ENCODE assay signal across 8 cellular contexts in the genomic region with DNA sequence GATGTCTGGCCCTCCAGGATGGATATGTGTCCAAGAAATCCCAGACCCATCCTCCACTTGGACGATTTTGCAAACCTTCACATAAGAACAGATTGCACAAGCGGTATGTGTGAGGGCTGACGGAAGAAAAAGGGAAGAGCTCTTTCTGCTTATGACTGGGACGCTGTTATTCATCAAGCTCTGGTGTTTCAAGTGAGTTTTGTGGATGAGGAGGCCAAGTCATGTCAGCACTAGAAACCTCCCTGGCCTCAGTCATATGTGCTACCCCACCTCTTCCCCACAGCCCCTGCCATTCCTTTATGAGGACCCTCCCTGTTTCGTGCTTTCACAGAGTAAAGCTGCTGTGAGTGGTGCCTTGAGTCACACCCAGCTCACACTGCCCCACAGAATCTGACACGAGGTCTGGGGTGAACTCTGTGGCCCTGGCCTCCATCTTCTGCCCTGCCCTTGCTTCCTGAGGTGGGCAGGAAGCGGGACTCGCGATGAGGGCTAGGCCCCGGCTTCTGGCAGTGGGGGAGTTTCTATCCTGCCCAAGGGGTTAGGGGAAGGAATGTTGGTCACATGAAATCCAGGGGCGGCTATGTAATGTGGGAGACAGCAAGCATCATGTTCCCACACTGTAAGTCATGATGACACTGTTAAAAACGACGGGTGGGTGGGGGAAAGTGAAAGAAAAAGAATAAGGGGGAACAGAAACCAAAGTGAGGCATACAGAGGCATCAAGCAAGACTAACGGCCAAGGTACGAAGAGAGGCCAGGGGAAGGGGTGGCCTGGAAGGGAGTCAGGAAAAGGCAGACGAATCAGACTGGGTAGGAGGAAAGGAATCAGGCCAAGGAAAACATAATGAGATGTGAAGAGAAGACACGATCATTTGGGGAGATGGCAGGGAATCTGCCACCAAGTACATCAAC.
DNase-seq lines count a peak whose midpoint lies in the region; ATAC-seq and TF ChIP-seq lines count a peak whose summit lies in the region.

No MANE protein-coding gene starts in this region.

- ATAC-seq in GM18861 (IDR thresholded peaks at IDR 0.05; ENCODE audit: unreplicated experiment), result peak; percentile 37
- ATAC-seq in HG02938 (IDR thresholded peaks at IDR 0.05; ENCODE audit: unreplicated experiment), result peak; percentile 64
- peak; percentile 58 to 67 (median 66) for ATAC-seq in T-cell (replicated peaks in 1 of 4)
- peak; percentile 69 for ATAC-seq in central memory CD8-positive, alpha-beta T cell (replicated peaks; ENCODE audit: extremely low read depth, poor library complexity, severe bottlenecking)

- H3K9me3 ChIP-seq in neural progenitor cell (ENCODE audit: low read depth) (no peaks in the 10 kb centered on the region), uterus (no peaks in the 10 kb centered on the region)

- peak overlapping the region; percentile 46 for H3K4me2 ChIP-seq in neural progenitor cell

- CTCF ChIA-PET in T-cell (lab: Charles Lee), result interaction anchor here in 1 of 2 donors (0.7 to 2.9 kb wide), 5 partner anchors 23 to 78 kb away, joined by 3 to 16 read pairs (median 3); a partner anchor contains a TSS

- H3K27me3 ChIP-seq in neural progenitor cell (no peaks in the 10 kb centered on the region), uterus (no peaks in the 10 kb centered on the region)

- H3K9me3 Mint-ChIP-seq in T-cell (no peaks in the 10 kb centered on the region), neural progenitor cell (no peaks in the 10 kb centered on the region)
- H3K9me3 Mint-ChIP-seq in central memory CD8-positive, alpha-beta T cell, result peaks cover 6% of the 10 kb centered on the region

- H3K27ac ChIP-seq in neural progenitor cell (no peak overlapping the region), uterus (peak overlapping the region; percentile 38 to 60)

- TF ChIP-seq CTCF in neural progenitor cell (IDR thresholded peaks at IDR 0.05) (no peak), uterus (IDR thresholded peaks at IDR 0.05) (no peak)

- H3K79me2 ChIP-seq in neural progenitor cell (ENCODE audit: low read depth), result no peaks in the 10 kb centered on the region

- no peak for TF ChIP-seq POLR2A in uterus (IDR thresholded peaks at IDR 0.05)

- peak in 21 of 34 experiments; percentile 6 to 38 (median 21) for DNase-seq in T-cell
- peak; percentile 25 to 30 for DNase-seq in central memory CD8-positive, alpha-beta T cell (ENCODE audit: low spot score in 2 of 2)
- DNase-seq in neural progenitor cell (ENCODE audit: low spot score), result no peak
- DNase-seq in uterus, result peak; percentile 39 to 43
- DNase-seq in NCI-H2107 (lab: John Stamatoyannopoulos, UW), result no peak
- no peak for DNase-seq in glomerular visceral epithelial cell (ENCODE audit: extremely low spot score)

- H3F3A ChIP-seq in neural progenitor cell (ENCODE audit: low read depth), result peaks cover 34% of the 10 kb centered on the region

- H3K27me3 Mint-ChIP-seq in T-cell, result no peaks in the 10 kb centered on the region
- H3K27me3 Mint-ChIP-seq in central memory CD8-positive, alpha-beta T cell, result no peaks in the 10 kb centered on the region
- peaks cover 5% of the 10 kb centered on the region for H3K27me3 Mint-ChIP-seq in neural progenitor cell (ENCODE audit: insufficient read depth, low read depth)

- H4K20me1 ChIP-seq in neural progenitor cell (ENCODE audit: low read depth), result no peaks in the 10 kb centered on the region

- intact Hi-C loops in uterus (cut with DNase I; ENCODE audit: low total_unique reads), result no loop called here

- H3K4me3 ChIP-seq in neural progenitor cell (no peak overlapping the region), uterus (no peak overlapping the region)

- H3K4me1 Mint-ChIP-seq in T-cell (peaks cover 30 to 40% (median 30%) of the 10 kb centered on the region in 3 donors), neural progenitor cell (peaks cover 26% of the 10 kb centered on the region)
- H3K4me1 Mint-ChIP-seq in central memory CD8-positive, alpha-beta T cell, result peaks cover 50% of the 10 kb centered on the region

- no peaks in the 10 kb centered on the region for H3K36me3 Mint-ChIP-seq in T-cell
- peaks cover 11% of the 10 kb centered on the region for H3K36me3 Mint-ChIP-seq in central memory CD8-positive, alpha-beta T cell (ENCODE audit: insufficient read depth)
- H3K36me3 Mint-ChIP-seq in neural progenitor cell, result no peaks in the 10 kb centered on the region

- no peak overlapping the region for H3K9ac ChIP-seq in neural progenitor cell

- no peak overlapping the region for H2AFZ ChIP-seq in neural progenitor cell (replicated peaks)

- H3K36me3 ChIP-seq in neural progenitor cell (no peaks in the 10 kb centered on the region), uterus (no peaks in the 10 kb centered on the region)

- H3K4me3 Mint-ChIP-seq in T-cell, result peak overlapping the region; percentile 30 to 55 (median 51)
- peak overlapping the region; percentile 48 for H3K4me3 Mint-ChIP-seq in central memory CD8-positive, alpha-beta T cell
- H3K4me3 Mint-ChIP-seq in neural progenitor cell, result no peak overlapping the region

- H3K27ac Mint-ChIP-seq in T-cell (peak overlapping the region; percentile 89 to 92), neural progenitor cell (peak overlapping the region; percentile 42)
- H3K27ac Mint-ChIP-seq in central memory CD8-positive, alpha-beta T cell (ENCODE audit: low read depth), result peak overlapping the region; percentile 97

- POLR2A ChIA-PET in T-cell (lab: Charles Lee), result interaction anchor here in 1 of 2 donors (0.6 kb wide), 1 partner anchor 92 kb away, joined by 3 read pairs; no protein-coding TSS in a partner anchor

- H3K4me1 ChIP-seq in neural progenitor cell (peaks cover 41% of the 10 kb centered on the region), uterus (no peaks in the 10 kb centered on the region)

Comparison
In these comparisons a context has a peak if more than half of its experiments do, and no peak if none do; other contexts are left out.
1. DNase-seq: peak in T-cell (21 of 34), central memory CD8-positive, alpha-beta T cell (2 of 2) and uterus (2 of 2); none in neural progenitor cell (single experiment), NCI-H2107 (single experiment) and glomerular visceral epithelial cell (single experiment).
2. H3K27ac Mint-ChIP-seq: peak in every context shown above with its lines; median percentile 97 in central memory CD8-positive, alpha-beta T cell; 90 in T-cell; 42 in neural progenitor cell.
3. Peak in every context shown above with its lines, with median percentiles within 50 percentile points of each other: ATAC-seq.